Comparison of ENCODE assay signal across 11 cellular contexts in the genomic region with DNA sequence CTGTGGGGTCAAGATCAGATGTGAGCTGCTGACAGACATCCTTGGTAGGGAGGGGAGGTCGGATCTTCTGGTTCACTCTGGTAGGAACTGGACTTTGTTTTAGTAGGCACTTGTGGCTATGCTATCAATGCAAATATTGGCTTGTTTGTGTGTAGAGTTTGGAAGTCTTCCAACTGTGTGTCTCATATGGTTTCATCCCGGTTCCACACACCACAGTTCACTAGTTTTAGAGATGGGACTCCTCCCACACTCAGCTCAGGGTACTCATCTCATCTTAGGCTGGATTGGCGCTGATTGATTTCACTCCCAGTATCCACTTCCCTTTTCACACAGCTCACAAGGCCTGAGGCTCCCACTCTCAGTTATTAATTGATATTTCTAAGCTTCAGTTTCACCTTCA.
DNase-seq lines count a peak whose midpoint lies in the region; ATAC-seq and TF ChIP-seq lines count a peak whose summit lies in the region.
"Had no signal": no experiment of that assay in that cellular context is flagged by ENCODE, and none has a peak within 500 bp of the region (broad histone marks: within the 10 kb centered on the region; RNA-seq: fewer than 3 reads in every experiment).

No MANE protein-coding gene starts in this region.

- TF ChIP-seq CTCF in osteoblast (IDR thresholded peaks at IDR 0.05; ENCODE audit: extremely low read depth, low read depth, low read length) = no peak

- intact Hi-C loops in activated CD4-positive, alpha-beta T cell treated with anti-CD3 and anti-CD28 coated beads, Interleukin-2, amount 10 ng/mL, durations not matched to agents 24 days and 14 days (cut with micrococcal nuclease) = no loop called here

- no peaks in the 10 kb centered on the region for H3K4me1 Mint-ChIP-seq in activated CD4-positive, alpha-beta T cell treated with anti-CD3 and anti-CD28 coated beads, Interleukin-2, amount 10 ng/mL, durations not matched to agents 24 days and 14 days

- H2AFZ ChIP-seq in osteoblast (ENCODE audit: low read length) = peak overlapping the region; percentile 67

- no peaks in the 10 kb centered on the region for H4K20me1 ChIP-seq in osteoblast (ENCODE audit: insufficient read depth, low read length)

- no peaks in the 10 kb centered on the region for H3K27me3 ChIP-seq in osteoblast (ENCODE audit: insufficient read depth, low read length)
- H3K27me3 ChIP-seq: cardiac muscle cell had no signal

- H3K9me3 Mint-ChIP-seq in activated CD4-positive, alpha-beta T cell treated with anti-CD3 and anti-CD28 coated beads, Interleukin-2, amount 10 ng/mL, durations not matched to agents 24 days and 14 days = peaks cover 22% of the 10 kb centered on the region

- no peaks in the 10 kb centered on the region for H3K79me2 ChIP-seq in osteoblast (ENCODE audit: insufficient read depth, low read length)

- no peak overlapping the region for H3K4me3 Mint-ChIP-seq in activated CD4-positive, alpha-beta T cell treated with anti-CD3 and anti-CD28 coated beads, Interleukin-2, amount 10 ng/mL, durations not matched to agents 24 days and 14 days
- H3K4me3 Mint-ChIP-seq: T-helper 1 cell treated with Interleukin-12 subunit alpha and Interleukin-12 subunit beta and Interleukin-4 antibody, amounts not matched to agents 30 μg/mL and 1 μg/mL, for 36 hours had no signal

- ATAC-seq in HG02852 (IDR thresholded peaks at IDR 0.05; ENCODE audit: unreplicated experiment) (peak; percentile 75), HG03439 (IDR thresholded peaks at IDR 0.05; ENCODE audit: unreplicated experiment) (no peak)
- ATAC-seq: mucosa of descending colon had no signal

- H3K4me2 ChIP-seq in osteoblast (ENCODE audit: insufficient read depth, low read length) = no peak overlapping the region

- no peaks in the 10 kb centered on the region for H3K36me3 ChIP-seq in osteoblast (ENCODE audit: insufficient read depth, low read length)
- H3K36me3 ChIP-seq: cardiac muscle cell had no signal

- H3K36me3 Mint-ChIP-seq in activated CD4-positive, alpha-beta T cell treated with anti-CD3 and anti-CD28 coated beads, Interleukin-2, amount 10 ng/mL, durations not matched to agents 24 days and 14 days (ENCODE audit: low read depth) = no peaks in the 10 kb centered on the region

- H3K9me3 ChIP-seq in osteoblast (ENCODE audit: low read depth, low read length) = peaks cover 6% of the 10 kb centered on the region

- DNase-seq in NCI-H2196 (lab: John Stamatoyannopoulos, UW; ENCODE audit: unreplicated experiment) (peak; percentile 1), NCI-H2196 treated with DMSO at 0.1 percent for 48 hours (lab: John Stamatoyannopoulos, UW; ENCODE audit: unreplicated experiment) (no peak), NCI-H526 treated with DMSO at 0.1 percent for 48 hours (lab: John Stamatoyannopoulos, UW) (peak; percentile 32), osteoblast (ENCODE audit: insufficient read length, low spot score, missing footprints) (peak; percentile 41)
- DNase-seq in activated CD4-positive, alpha-beta T cell treated with anti-CD3 and anti-CD28 coated beads, Interleukin-2, amount 10 ng/mL, durations not matched to agents 24 days and 14 days = no peak
- no peak for DNase-seq in activated CD4-positive, alpha-beta T cell treated with anti-CD3 and anti-CD28 coated beads for 4 hours
- DNase-seq: mucosa of descending colon had no signal

- no peaks in the 10 kb centered on the region for H3K27me3 Mint-ChIP-seq in activated CD4-positive, alpha-beta T cell treated with anti-CD3 and anti-CD28 coated beads, Interleukin-2, amount 10 ng/mL, durations not matched to agents 24 days and 14 days

- no peak overlapping the region for H3K4me3 ChIP-seq in osteoblast (ENCODE audit: insufficient read depth, low read length)
- H3K4me3 ChIP-seq: cardiac muscle cell, mucosa of descending colon had no signal

- H3K4me1 ChIP-seq in osteoblast (ENCODE audit: insufficient read depth, low read length) = peaks cover 27% of the 10 kb centered on the region

- no peak overlapping the region for H3K27ac Mint-ChIP-seq in activated CD4-positive, alpha-beta T cell treated with anti-CD3 and anti-CD28 coated beads, Interleukin-2, amount 10 ng/mL, durations not matched to agents 24 days and 14 days
- H3K27ac Mint-ChIP-seq: T-helper 1 cell treated with Interleukin-12 subunit alpha and Interleukin-12 subunit beta and Interleukin-4 antibody, amounts not matched to agents 30 μg/mL and 1 μg/mL, for 36 hours had no signal

- peak overlapping the region; percentile 63 for H3K27ac ChIP-seq in osteoblast (ENCODE audit: low read depth, low read length)
- H3K27ac ChIP-seq: cardiac muscle cell had no signal

Comparison
In these comparisons a context has a peak if more than half of its experiments do, and no peak if none do; other contexts are left out.
1. DNase-seq: peak in NCI-H2196 (single experiment), NCI-H526 treated with DMSO at 0.1 percent for 48 hours (single experiment) and osteoblast (single experiment); none in NCI-H2196 treated with DMSO at 0.1 percent for 48 hours (single experiment), activated CD4-positive, alpha-beta T cell treated with anti-CD3 and anti-CD28 coated beads, Interleukin-2, amount 10 ng/mL, durations not matched to agents 24 days and 14 days (single experiment) and activated CD4-positive, alpha-beta T cell treated with anti-CD3 and anti-CD28 coated beads for 4 hours (0 of 2).